In the genomic region with DNA sequence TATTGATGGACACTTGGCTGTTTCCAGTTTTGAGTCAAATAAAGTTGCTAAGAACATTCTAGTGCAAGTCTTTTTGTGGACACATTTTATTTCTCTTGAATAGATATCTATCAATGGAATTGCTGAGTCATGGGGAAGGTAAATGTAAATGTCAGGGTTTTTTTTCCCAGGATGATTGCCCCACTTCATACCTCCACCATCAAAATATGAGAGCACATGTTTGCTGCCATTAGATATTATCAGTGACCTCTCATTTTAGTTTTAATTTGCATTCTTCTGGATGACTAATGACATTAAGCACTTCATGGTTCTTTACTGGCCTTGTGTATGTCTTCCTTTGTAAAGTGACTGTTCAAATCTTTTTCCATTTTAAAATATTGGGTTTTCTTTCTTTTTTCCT, we compare ENCODE assay signal across 16 cellular contexts. TPM values are rescaled to one million over a fixed set of nuclear protein-coding genes. Genes with fewer than 3 reads are reported as not detected.
DNase-seq lines count a peak whose midpoint lies in the region; TF ChIP-seq lines count a peak whose summit lies in the region.
"Had no signal": no experiment of that assay in that cellular context is flagged by ENCODE, and none has a peak within 500 bp of the region (broad histone marks: within the 10 kb centered on the region; RNA-seq: fewer than 3 reads in every experiment).

No MANE protein-coding gene starts in this region.

- H3K27ac ChIP-seq in mammary epithelial cell (ENCODE audit: insufficient read depth, low read depth, low read length), result no peak overlapping the region
- H3K27ac ChIP-seq: prostate gland, stomach had no signal

- no peak overlapping the region for H3K4me3 ChIP-seq in mammary epithelial cell (replicated peaks in 1 of 3; ENCODE audit: insufficient read depth in 1 of 3, low read depth in 2 of 3, low read length in 3 of 3)
- H3K4me3 ChIP-seq: prostate gland, stomach had no signal

- H2AFZ ChIP-seq in mammary epithelial cell (ENCODE audit: low read depth, low read length), result no peak overlapping the region

- peak; percentile 92 for DNase-seq in EH (ENCODE audit: low read depth)
- peak; percentile 46 for DNase-seq in LoVo (ENCODE audit: low spot score)
- DNase-seq in mammary epithelial cell, result peak; percentile 68
- DNase-seq in kidney tubule cell (ENCODE audit: low spot score), result peak; percentile 19
- no peak for DNase-seq in NCI-H748 (lab: John Stamatoyannopoulos, UW; ENCODE audit: unreplicated experiment)
- DNase-seq in hepatic stellate cell (ENCODE audit: low spot score), result no peak
- no peak for DNase-seq in NCI-H1105 (lab: John Stamatoyannopoulos, UW)
- no peak for DNase-seq in central memory CD4-positive, alpha-beta T cell
- DNase-seq: activated CD4-positive, alpha-beta T cell treated with anti-CD3 and anti-CD28 coated beads for 36 hours; erythroblast; left ventricle myocardium superior; naive thymus-derived CD4-positive, alpha-beta T cell; NCI-H2029 treated with DMSO at 0.1 percent for 48 hours; NCI-H748 treated with DMSO at 0.1 percent for 48 hours; stomach had no signal

- no peaks in the 10 kb centered on the region for H3K36me3 ChIP-seq in mammary epithelial cell (ENCODE audit: insufficient read depth, low read length)
- H3K36me3 ChIP-seq: prostate gland, stomach had no signal

- dilution Hi-C loops in mammary epithelial cell (cut with HindIII; ENCODE audit: low sequenced_read_pairs), result no loop called here

- no peak for TF ChIP-seq CTCF in mammary epithelial cell (conservative IDR thresholded peaks at IDR 0.05 in 1 of 2, IDR thresholded peaks at IDR 0.05 in 1 of 2; ENCODE audit: extremely low read depth in 1 of 2, insufficient read depth in 1 of 2, low read depth in 1 of 2, low read length in 2 of 2)

- in situ Hi-C loops in mammary epithelial cell (cut with MboI; ENCODE audit: low sequenced_read_pairs in 2 of 2), result no loop called here

- no peaks in the 10 kb centered on the region for H4K20me1 ChIP-seq in mammary epithelial cell (ENCODE audit: insufficient read depth, low read length)

- no peaks in the 10 kb centered on the region for H3K4me1 ChIP-seq in mammary epithelial cell (ENCODE audit: insufficient read depth, low read length)
- H3K4me1 ChIP-seq: prostate gland had no signal

- no peaks in the 10 kb centered on the region for H3K9me3 ChIP-seq in mammary epithelial cell (replicated peaks; ENCODE audit: insufficient read depth, low read length)
- H3K9me3 ChIP-seq: prostate gland, stomach had no signal

- no peak overlapping the region for H3K4me2 ChIP-seq in mammary epithelial cell (ENCODE audit: insufficient read depth, low read depth, low read length)

- H3K27me3 ChIP-seq in mammary epithelial cell (ENCODE audit: insufficient read depth, low read length), result no peaks in the 10 kb centered on the region
- H3K27me3 ChIP-seq: stomach had no signal

- H3K9ac ChIP-seq in mammary epithelial cell (ENCODE audit: insufficient read depth, low read length), result no peak overlapping the region

- BruUV-seq in mammary epithelial cell (replicated peaks; lab: Mats Ljungman, UMichigan), result no TSS peak

- intact Hi-C loops in mammary epithelial cell (cut with micrococcal nuclease), result no loop called here

- no peaks in the 10 kb centered on the region for H3K79me2 ChIP-seq in mammary epithelial cell (ENCODE audit: insufficient read depth, low read length)

- CTCF ChIA-PET in mammary epithelial cell (lab: Charles Lee; ENCODE audit: low non-redundant PET), result no interaction called here

RNA-seq across cellular contexts. Expression of gene PAPSS2, which starts 45.7 kb away (rescaled TPM):
- 1 to 10 TPM; 3.8 to 9.1 TPM for total RNA-seq in mammary epithelial cell
- polyA plus RNA-seq in mammary epithelial cell, result 6.8 TPM
- polyA minus RNA-seq in mammary epithelial cell, result 5.5 TPM

Comparison
In these comparisons a context has a peak if more than half of its experiments do, and no peak if none do; other contexts are left out.
1. DNase-seq: peak in EH (single experiment), LoVo (single experiment), mammary epithelial cell (single experiment) and kidney tubule cell (single experiment); none in NCI-H748 (single experiment), hepatic stellate cell (single experiment), NCI-H1105 (single experiment) and central memory CD4-positive, alpha-beta T cell (single experiment).